16 cellular contexts compared by ENCODE assay signal in the genomic region with DNA sequence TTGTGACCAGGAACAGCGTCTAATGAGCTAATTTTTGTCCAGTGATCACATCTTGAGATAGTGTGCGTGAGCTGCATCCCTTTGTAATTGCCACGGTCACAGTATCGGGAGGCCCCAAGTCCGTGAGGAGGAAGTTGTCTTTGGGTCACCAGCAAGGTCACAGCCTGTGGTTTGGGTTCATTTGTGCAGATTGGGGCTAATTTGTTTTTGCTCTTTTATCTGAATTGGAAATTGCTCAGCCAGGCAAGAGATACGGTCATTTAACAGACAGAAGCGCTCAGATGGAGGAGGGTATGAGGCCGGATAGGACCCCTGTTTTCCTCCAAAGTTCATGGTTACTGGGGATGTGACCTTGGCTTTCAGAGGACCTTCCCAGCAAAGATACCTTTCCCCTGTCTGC.
"Had no signal": no experiment of that assay in that cellular context is flagged by ENCODE, and none has a peak within 500 bp of the region (broad histone marks: within the 10 kb centered on the region; RNA-seq: fewer than 3 reads in every experiment).

No MANE protein-coding gene starts in this region.

- H3K4me3 Mint-ChIP-seq: neural progenitor cell; stimulated activated naive CD8-positive, alpha-beta T cell treated with anti-CD3 and anti-CD28 coated beads, Interleukin-15, amount 100 ng/mL, for 72 hours had no signal

- ATAC-seq: activated CD4-positive, CD25-positive, alpha-beta regulatory T cell treated with anti-CD3 and anti-CD28 coated beads, Interleukin-2, amount 50 U/mL, for 24 hours; gastrocnemius medialis; left ventricle myocardium superior; stimulated activated naive CD8-positive, alpha-beta T cell treated with anti-CD3 and anti-CD28 coated beads, Interleukin-15, amount 100 ng/mL, for 72 hours had no signal

- H3K36me3 Mint-ChIP-seq: neural progenitor cell had no signal

- DNase-seq: activated naive CD4-positive, alpha-beta T cell treated with anti-CD3 and anti-CD28 coated beads, Interleukin-2, amount 50 U/mL, for 16 hours; adrenal gland; central memory CD4-positive, alpha-beta T cell; cortex of kidney; effector memory CD4-positive, alpha-beta T cell; gastrocnemius medialis; kidney; left ventricle myocardium superior; ovary; stimulated activated CD4-positive, alpha-beta T cell treated with anti-CD3 and anti-CD28 coated beads, Interleukin-4, amount 100 ng/mL, for 1 hour; stimulated activated CD8-positive, alpha-beta memory T cell treated with anti-CD3 and anti-CD28 coated beads, Interleukin-4, amount 100 ng/mL, for 48 hours; stimulated activated naive CD8-positive, alpha-beta T cell treated with anti-CD3 and anti-CD28 coated beads, Interleukin-15, amount 100 ng/mL, for 72 hours; testis had no signal

- H3K9me3 Mint-ChIP-seq: activated T-helper 2 cell treated with anti-CD3 and anti-CD28 coated beads, Interferon-gamma antibody, Interleukin-2, Interleukin-4, amounts not matched to agents 10 μg/mL and 5 μg/mL and 100 μg/mL, durations not matched to agents 14 hours and 24 hours and 36 hours; neural progenitor cell; stimulated activated naive CD8-positive, alpha-beta T cell treated with anti-CD3 and anti-CD28 coated beads, Interleukin-15, amount 100 ng/mL, for 72 hours had no signal

- H3K27me3 Mint-ChIP-seq: stimulated activated naive CD8-positive, alpha-beta T cell treated with anti-CD3 and anti-CD28 coated beads, Interleukin-15, amount 100 ng/mL, for 72 hours had no signal

- H3K27ac Mint-ChIP-seq: activated T-helper 2 cell treated with anti-CD3 and anti-CD28 coated beads, Interferon-gamma antibody, Interleukin-2, Interleukin-4, amounts not matched to agents 10 μg/mL and 5 μg/mL and 100 μg/mL, durations not matched to agents 14 hours and 24 hours and 36 hours had no signal
